In genomic region chr18:14908541-14908940, GRCh38 we compare ENCODE assay signal across 22 cellular contexts.
DNase-seq lines count a peak whose midpoint lies in the region; ATAC-seq, FAIRE-seq and TF ChIP-seq lines count a peak whose summit lies in the region.
"Had no signal": no experiment of that assay in that cellular context is flagged by ENCODE, and none has a peak within 500 bp of the region (broad histone marks: within the 10 kb centered on the region; RNA-seq: fewer than 3 reads in every experiment).

No MANE protein-coding gene starts in this region.

- WGBS in spleen, 5 donors = 65 to 78% (median 69%) methylated on average over 4 to 5 of the region's 5 CpGs
- WGBS in aorta, 2 donors = 47 to 62% methylated on average over 5 of the region's 5 CpGs

- TF ChIP-seq POLR2A in spleen (IDR thresholded peaks at IDR 0.05) = no peak

- H3K36me3 ChIP-seq in spleen (no peaks in the 10 kb centered on the region), aorta (ENCODE audit: control insufficient read depth in 1 of 2, insufficient read depth in 2 of 2, low read length in 1 of 2) (no peaks in the 10 kb centered on the region)
- H3K36me3 ChIP-seq: BLaER1 had no signal

- intact Hi-C loops in spleen (cut with DNase I; ENCODE audit: low total_unique reads) = no loop called here
- intact Hi-C loops in aorta (cut with DNase I) = no loop called here

- no peaks in the 10 kb centered on the region for H3K27me3 Mint-ChIP-seq in activated naive CD8-positive, alpha-beta T cell treated with anti-CD3 and anti-CD28 coated beads, Interleukin-2, amount 50 U/mL, for 24 hours
- H3K27me3 Mint-ChIP-seq: B cell had no signal

- H3K4me1 Mint-ChIP-seq in activated naive CD8-positive, alpha-beta T cell treated with anti-CD3 and anti-CD28 coated beads, Interleukin-2, amount 50 U/mL, for 24 hours = no peaks in the 10 kb centered on the region
- H3K4me1 Mint-ChIP-seq: B cell had no signal

- ATAC-seq in aorta (ENCODE audit: low FRiP score) = no peak
- ATAC-seq in activated naive CD8-positive, alpha-beta T cell treated with anti-CD3 and anti-CD28 coated beads, Interleukin-2, amount 50 U/mL, for 24 hours = no peak
- no peak for ATAC-seq in GM21825 (IDR thresholded peaks at IDR 0.05; ENCODE audit: unreplicated experiment)
- ATAC-seq: CD8-positive, alpha-beta T cell had no signal

- no peaks in the 10 kb centered on the region for H3K9me3 Mint-ChIP-seq in activated naive CD8-positive, alpha-beta T cell treated with anti-CD3 and anti-CD28 coated beads, Interleukin-2, amount 50 U/mL, for 24 hours
- H3K9me3 Mint-ChIP-seq: CD8-positive, alpha-beta T cell had no signal

- no peak overlapping the region for H3K4me3 Mint-ChIP-seq in activated naive CD8-positive, alpha-beta T cell treated with anti-CD3 and anti-CD28 coated beads, Interleukin-2, amount 50 U/mL, for 24 hours
- H3K4me3 Mint-ChIP-seq: B cell; CD4-positive, CD25-positive, alpha-beta regulatory T cell; CD8-positive, alpha-beta T cell had no signal

- peak; percentile 92 for FAIRE-seq in urothelium cell line (lab: Jason Lieb, UNC)
- FAIRE-seq: D721Med, GM12891, H1 had no signal

- H3K27ac ChIP-seq in spleen (no peak overlapping the region), aorta (ENCODE audit: low read depth in 1 of 2, low read length in 2 of 2) (no peak overlapping the region)
- H3K27ac ChIP-seq: BLaER1, C4-2B, GM23248 had no signal

- H3K27me3 ChIP-seq in spleen (replicated peaks in 1 of 7) (no peaks in the 10 kb centered on the region), aorta (ENCODE audit: control insufficient read depth in 1 of 2, insufficient read depth in 2 of 2, low read length in 1 of 2) (no peaks in the 10 kb centered on the region)
- H3K27me3 ChIP-seq: BLaER1 had no signal

- H3K4me1 ChIP-seq in spleen (no peaks in the 10 kb centered on the region), aorta (ENCODE audit: control insufficient read depth in 1 of 2, insufficient read depth in 2 of 2, low read length in 2 of 2) (no peaks in the 10 kb centered on the region)
- H3K4me1 ChIP-seq: BLaER1, Caco-2 had no signal

- H3K4me3 ChIP-seq in spleen = no peak overlapping the region
- no peak overlapping the region for H3K4me3 ChIP-seq in aorta (ENCODE audit: low read length in 2 of 2)
- H3K4me3 ChIP-seq: BLaER1, GM23248 had no signal

- H3K9me3 ChIP-seq in spleen (peaks cover 0 to 6% (median 0%) of the 10 kb centered on the region in 8 donors), aorta (ENCODE audit: control insufficient read depth, low read length) (no peaks in the 10 kb centered on the region)
- H3K9me3 ChIP-seq: BLaER1, Caco-2 had no signal

- H3K27ac Mint-ChIP-seq in activated naive CD8-positive, alpha-beta T cell treated with anti-CD3 and anti-CD28 coated beads, Interleukin-2, amount 50 U/mL, for 24 hours = no peak overlapping the region
- H3K27ac Mint-ChIP-seq: B cell; CD4-positive, CD25-positive, alpha-beta regulatory T cell; CD8-positive, alpha-beta T cell had no signal

- TF ChIP-seq CTCF in spleen (IDR thresholded peaks at IDR 0.05 in 8 of 11, conservative IDR thresholded peaks at IDR 0.05 in 3 of 11) = no peak

- no peaks in the 10 kb centered on the region for H3K36me3 Mint-ChIP-seq in activated naive CD8-positive, alpha-beta T cell treated with anti-CD3 and anti-CD28 coated beads, Interleukin-2, amount 50 U/mL, for 24 hours (ENCODE audit: low read depth)
- H3K36me3 Mint-ChIP-seq: CD4-positive, CD25-positive, alpha-beta regulatory T cell; CD8-positive, alpha-beta T cell had no signal

- DNase-seq in GM03348 (ENCODE audit: low spot score) (peak; percentile 2), spleen (peak; percentile 49), urothelium cell line (ENCODE audit: low spot score) (peak; percentile 4), aorta (no peak)
- DNase-seq in activated naive CD8-positive, alpha-beta T cell treated with anti-CD3 and anti-CD28 coated beads, Interleukin-2, amount 50 U/mL, for 24 hours = no peak
- DNase-seq: Caco-2; CD4-positive, CD25-positive, alpha-beta regulatory T cell; CD8-positive, alpha-beta T cell; DMS 273 treated with DMSO at 0.1 percent for 48 hours; DMS79; EL; GDM1; GM23248; H7; HCEC 1CT had no signal

Comparison
In these comparisons a context has a peak if more than half of its experiments do, and no peak if none do; other contexts are left out.
1. DNase-seq: peak in GM03348 (single experiment), spleen (single experiment) and urothelium cell line (single experiment); none in aorta (0 of 2) and activated naive CD8-positive, alpha-beta T cell treated with anti-CD3 and anti-CD28 coated beads, Interleukin-2, amount 50 U/mL, for 24 hours (single experiment).